In the genomic region with DNA sequence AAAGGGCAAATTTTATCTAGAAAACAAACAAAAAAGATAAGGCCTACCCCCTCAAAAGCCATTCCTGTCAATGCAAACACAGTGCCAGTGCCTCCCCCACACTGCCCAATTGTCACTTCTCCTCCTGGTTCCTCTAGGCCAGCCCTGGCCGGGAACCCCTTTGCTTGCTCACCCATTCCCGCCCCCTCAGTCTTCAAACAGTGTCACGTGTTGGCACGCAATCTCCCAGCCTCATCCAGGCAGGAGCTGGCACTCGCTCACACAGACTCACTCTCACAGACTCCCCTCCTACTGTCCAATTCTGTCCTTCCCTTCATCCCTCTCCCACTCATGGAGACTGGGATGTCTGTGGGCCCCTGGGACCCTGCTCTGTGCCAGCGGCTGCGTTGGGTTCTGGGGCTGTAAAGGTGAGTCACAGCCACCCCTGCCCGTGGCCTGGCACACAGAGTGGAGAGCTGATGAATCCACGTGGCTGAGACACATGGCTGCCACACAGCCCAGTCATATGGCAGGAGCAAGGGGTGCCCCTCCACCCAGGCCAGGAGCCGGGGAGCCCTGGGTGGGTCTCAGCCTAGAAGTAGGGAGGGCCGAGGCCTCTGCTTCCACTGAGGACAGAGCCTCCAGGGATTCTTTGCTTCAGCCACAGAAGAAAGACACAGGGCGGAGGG, we compare ENCODE assay signal across 1 cellular context.
TF ChIP-seq lines count a peak whose summit lies in the region.

No MANE protein-coding gene starts in this region.

TF ChIP-seq in HepG2, 621 proteins besides CTCF, POLR2A, EP300 and RAD21 (continued from another document and continues in another):
- no peak for TF ChIP-seq EZH2 (conservative IDR thresholded peaks at IDR 0.05; ENCODE audit: low read depth, low read length)
- TF ChIP-seq, protein P1, sequence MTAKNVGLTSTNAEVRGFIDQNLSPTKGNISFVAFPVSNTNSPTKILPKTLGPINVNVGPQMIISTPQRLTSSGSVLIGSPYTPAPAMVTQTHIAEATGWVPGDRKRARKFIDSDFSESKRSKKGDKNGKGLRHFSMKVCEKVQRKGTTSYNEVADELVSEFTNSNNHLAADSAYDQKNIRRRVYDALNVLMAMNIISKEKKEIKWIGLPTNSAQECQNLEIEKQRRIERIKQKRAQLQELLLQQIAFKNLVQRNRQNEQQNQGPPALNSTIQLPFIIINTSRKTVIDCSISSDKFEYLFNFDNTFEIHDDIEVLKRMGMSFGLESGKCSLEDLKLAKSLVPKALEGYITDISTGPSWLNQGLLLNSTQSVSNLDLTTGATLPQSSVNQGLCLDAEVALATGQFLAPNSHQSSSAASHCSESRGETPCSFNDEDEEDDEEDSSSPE (CRISPR knock-in tag; IDR thresholded peaks at IDR 0.05), result peak; percentile 79
- no peak for TF ChIP-seq SMAD9 (CRISPR knock-in tag; IDR thresholded peaks at IDR 0.05)
- TF ChIP-seq U2AF2 (IDR thresholded peaks at IDR 0.05; ENCODE audit: low read depth, low read length), result no peak
- TF ChIP-seq ZNF572 (CRISPR knock-in tag; IDR thresholded peaks at IDR 0.05), result peak; percentile 80; the same call in 1 of the 2 replicates
- TF ChIP-seq, protein P2, sequence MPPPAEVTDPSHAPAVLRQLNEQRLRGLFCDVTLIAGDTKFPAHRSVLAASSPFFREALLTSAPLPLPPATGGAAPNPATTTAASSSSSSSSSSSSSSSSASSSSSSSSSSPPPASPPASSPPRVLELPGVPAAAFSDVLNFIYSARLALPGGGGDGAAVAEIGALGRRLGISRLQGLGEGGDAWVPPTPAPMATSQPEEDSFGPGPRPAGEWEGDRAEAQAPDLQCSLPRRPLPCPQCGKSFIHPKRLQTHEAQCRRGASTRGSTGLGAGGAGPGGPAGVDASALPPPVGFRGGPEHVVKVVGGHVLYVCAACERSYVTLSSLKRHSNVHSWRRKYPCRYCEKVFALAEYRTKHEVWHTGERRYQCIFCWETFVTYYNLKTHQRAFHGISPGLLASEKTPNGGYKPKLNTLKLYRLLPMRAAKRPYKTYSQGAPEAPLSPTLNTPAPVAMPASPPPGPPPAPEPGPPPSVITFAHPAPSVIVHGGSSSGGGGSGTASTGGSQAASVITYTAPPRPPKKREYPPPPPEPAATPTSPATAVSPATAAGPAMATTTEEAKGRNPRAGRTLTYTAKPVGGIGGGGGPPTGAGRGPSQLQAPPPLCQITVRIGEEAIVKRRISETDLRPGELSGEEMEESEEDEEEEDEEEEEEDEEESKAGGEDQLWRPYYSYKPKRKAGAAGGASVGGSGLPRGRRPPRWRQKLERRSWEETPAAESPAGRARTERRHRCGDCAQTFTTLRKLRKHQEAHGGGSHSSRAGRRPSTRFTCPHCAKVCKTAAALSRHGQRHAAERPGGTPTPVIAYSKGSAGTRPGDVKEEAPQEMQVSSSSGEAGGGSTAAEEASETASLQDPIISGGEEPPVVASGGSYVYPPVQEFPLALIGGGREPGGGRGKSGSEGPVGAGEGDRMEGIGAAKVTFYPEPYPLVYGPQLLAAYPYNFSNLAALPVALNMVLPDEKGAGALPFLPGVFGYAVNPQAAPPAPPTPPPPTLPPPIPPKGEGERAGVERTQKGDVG (CRISPR knock-in tag; IDR thresholded peaks at IDR 0.05; ENCODE audit: borderline replicate concordance), result no peak
- TF ChIP-seq HIVEP1 (CRISPR knock-in tag; IDR thresholded peaks at IDR 0.05), result 0 out of 2 replicates have a peak, but pooled peaks have one; percentile 85
- TF ChIP-seq RXRB (CRISPR knock-in tag; IDR thresholded peaks at IDR 0.05; ENCODE audit: borderline replicate concordance), result peak; percentile 32; the same call in 1 of the 2 replicates
- TF ChIP-seq ZNF354B (CRISPR knock-in tag; IDR thresholded peaks at IDR 0.05), result 0 out of 2 replicates have a peak, but pooled peaks have one; percentile 55
- no peak; the same call in 1 of the 2 replicates for TF ChIP-seq ZFP82 (CRISPR knock-in tag; IDR thresholded peaks at IDR 0.05; ENCODE audit: borderline replicate concordance)
- TF ChIP-seq, protein P3, sequence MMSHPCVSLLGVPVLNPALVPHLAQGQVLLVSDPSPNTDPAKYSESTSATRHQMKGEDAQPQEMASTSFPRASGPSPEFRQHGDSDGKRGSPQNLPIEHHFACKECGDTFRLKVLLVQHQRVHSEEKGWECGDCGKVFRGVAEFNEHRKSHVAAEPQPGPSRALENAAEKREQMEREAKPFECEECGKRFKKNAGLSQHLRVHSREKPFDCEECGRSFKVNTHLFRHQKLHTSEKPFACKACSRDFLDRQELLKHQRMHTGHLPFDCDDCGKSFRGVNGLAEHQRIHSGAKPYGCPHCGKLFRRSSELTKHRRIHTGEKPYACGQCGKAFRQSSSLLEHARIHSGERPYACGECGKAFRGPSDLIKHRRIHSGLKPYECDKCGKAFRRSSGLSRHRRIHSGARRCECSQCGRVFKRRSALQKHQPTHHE (CRISPR knock-in tag; IDR thresholded peaks at IDR 0.05; ENCODE audit: borderline replicate concordance), result peak; percentile 92
- TF ChIP-seq ZKSCAN1 (IDR thresholded peaks at IDR 0.05; ENCODE audit: low read length), result no peak
- TF ChIP-seq CCAR2 (optimal IDR thresholded peaks at IDR 0.05; ENCODE audit: low read depth, low read length), result peak; percentile 49
- TF ChIP-seq NR2F6 (IDR thresholded peaks at IDR 0.05), result peak; percentile 46; the same call in 1 of the 2 replicates
- TF ChIP-seq NR2F6 (CRISPR knock-in tag; IDR thresholded peaks at IDR 0.05), result peak; percentile 64; the same call in 1 of the 2 replicates
- TF ChIP-seq MED13 (CRISPR knock-in tag; IDR thresholded peaks at IDR 0.05), result peak; percentile 56; the same call in 1 of the 2 replicates
- peak; percentile 55; the same call in 1 of the 2 replicates for TF ChIP-seq TCF7 (IDR thresholded peaks at IDR 0.05; ENCODE audit: low read depth)
- TF ChIP-seq ZNF607 (CRISPR knock-in tag; IDR thresholded peaks at IDR 0.05; ENCODE audit: borderline replicate concordance), result no peak
- peak; percentile 92 for TF ChIP-seq ZNF782 (CRISPR knock-in tag; IDR thresholded peaks at IDR 0.05; ENCODE audit: borderline replicate concordance)
- no peak for TF ChIP-seq MTA3 (CRISPR knock-in tag; IDR thresholded peaks at IDR 0.05)
- peak; percentile 73 for TF ChIP-seq IKZF4 (CRISPR knock-in tag; IDR thresholded peaks at IDR 0.05; ENCODE audit: borderline replicate concordance, low read depth, not compliant biosample characterization)
- TF ChIP-seq, protein P4, sequence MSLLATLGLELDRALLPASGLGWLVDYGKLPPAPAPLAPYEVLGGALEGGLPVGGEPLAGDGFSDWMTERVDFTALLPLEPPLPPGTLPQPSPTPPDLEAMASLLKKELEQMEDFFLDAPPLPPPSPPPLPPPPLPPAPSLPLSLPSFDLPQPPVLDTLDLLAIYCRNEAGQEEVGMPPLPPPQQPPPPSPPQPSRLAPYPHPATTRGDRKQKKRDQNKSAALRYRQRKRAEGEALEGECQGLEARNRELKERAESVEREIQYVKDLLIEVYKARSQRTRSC (CRISPR knock-in tag; IDR thresholded peaks at IDR 0.05; ENCODE audit: low read depth), result peak; percentile 89; the same call in 1 of the 2 replicates
- 0 out of 2 replicates have a peak, but pooled peaks have one; percentile 24 for TF ChIP-seq BCL6 (CRISPR knock-in tag; IDR thresholded peaks at IDR 0.05)
- TF ChIP-seq ZSCAN22 (CRISPR knock-in tag; IDR thresholded peaks at IDR 0.05), result peak; percentile 76
- peak; percentile 74 for TF ChIP-seq SRSF1 (optimal IDR thresholded peaks at IDR 0.05; ENCODE audit: low read depth, low read length)
- TF ChIP-seq ZNF614 (CRISPR knock-in tag; IDR thresholded peaks at IDR 0.05; ENCODE audit: borderline replicate concordance), result 0 out of 2 replicates have a peak, but pooled peaks have one; percentile 28
- TF ChIP-seq, protein P5, sequence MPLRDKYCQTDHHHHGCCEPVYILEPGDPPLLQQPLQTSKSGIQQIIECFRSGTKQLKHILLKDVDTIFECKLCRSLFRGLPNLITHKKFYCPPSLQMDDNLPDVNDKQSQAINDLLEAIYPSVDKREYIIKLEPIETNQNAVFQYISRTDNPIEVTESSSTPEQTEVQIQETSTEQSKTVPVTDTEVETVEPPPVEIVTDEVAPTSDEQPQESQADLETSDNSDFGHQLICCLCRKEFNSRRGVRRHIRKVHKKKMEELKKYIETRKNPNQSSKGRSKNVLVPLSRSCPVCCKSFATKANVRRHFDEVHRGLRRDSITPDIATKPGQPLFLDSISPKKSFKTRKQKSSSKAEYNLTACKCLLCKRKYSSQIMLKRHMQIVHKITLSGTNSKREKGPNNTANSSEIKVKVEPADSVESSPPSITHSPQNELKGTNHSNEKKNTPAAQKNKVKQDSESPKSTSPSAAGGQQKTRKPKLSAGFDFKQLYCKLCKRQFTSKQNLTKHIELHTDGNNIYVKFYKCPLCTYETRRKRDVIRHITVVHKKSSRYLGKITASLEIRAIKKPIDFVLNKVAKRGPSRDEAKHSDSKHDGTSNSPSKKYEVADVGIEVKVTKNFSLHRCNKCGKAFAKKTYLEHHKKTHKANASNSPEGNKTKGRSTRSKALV (CRISPR knock-in tag; IDR thresholded peaks at IDR 0.05), result peak; percentile 8; the same call in 1 of the 2 replicates
- TF ChIP-seq ZBTB7B (CRISPR knock-in tag; IDR thresholded peaks at IDR 0.05), result peak; percentile 74; the same call in 1 of the 2 replicates
- 0 out of 2 replicates have a peak, but pooled peaks have one; percentile 6 for TF ChIP-seq ZNF234 (CRISPR knock-in tag; conservative IDR thresholded peaks at IDR 0.05)
- TF ChIP-seq PAX8 (CRISPR knock-in tag; IDR thresholded peaks at IDR 0.05; ENCODE audit: borderline replicate concordance), result peak; percentile 88; the same call in 1 of the 2 replicates
- TF ChIP-seq ZNF781 (CRISPR knock-in tag; IDR thresholded peaks at IDR 0.05; ENCODE audit: borderline replicate concordance, not compliant biosample characterization), result peak; percentile 55
- TF ChIP-seq EHMT2 (IDR thresholded peaks at IDR 0.05; ENCODE audit: borderline replicate concordance, low read depth, low read length), result no peak
- TF ChIP-seq, protein P6, sequence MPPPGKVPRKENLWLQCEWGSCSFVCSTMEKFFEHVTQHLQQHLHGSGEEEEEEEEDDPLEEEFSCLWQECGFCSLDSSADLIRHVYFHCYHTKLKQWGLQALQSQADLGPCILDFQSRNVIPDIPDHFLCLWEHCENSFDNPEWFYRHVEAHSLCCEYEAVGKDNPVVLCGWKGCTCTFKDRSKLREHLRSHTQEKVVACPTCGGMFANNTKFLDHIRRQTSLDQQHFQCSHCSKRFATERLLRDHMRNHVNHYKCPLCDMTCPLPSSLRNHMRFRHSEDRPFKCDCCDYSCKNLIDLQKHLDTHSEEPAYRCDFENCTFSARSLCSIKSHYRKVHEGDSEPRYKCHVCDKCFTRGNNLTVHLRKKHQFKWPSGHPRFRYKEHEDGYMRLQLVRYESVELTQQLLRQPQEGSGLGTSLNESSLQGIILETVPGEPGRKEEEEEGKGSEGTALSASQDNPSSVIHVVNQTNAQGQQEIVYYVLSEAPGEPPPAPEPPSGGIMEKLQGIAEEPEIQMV (CRISPR knock-in tag; IDR thresholded peaks at IDR 0.05; ENCODE audit: low read depth), result 0 out of 2 replicates have a peak, but pooled peaks have one; percentile 32
- peak; percentile 89 for TF ChIP-seq RBFOX2 (IDR thresholded peaks at IDR 0.05; ENCODE audit: low read depth, low read length)
- TF ChIP-seq, protein P7, sequence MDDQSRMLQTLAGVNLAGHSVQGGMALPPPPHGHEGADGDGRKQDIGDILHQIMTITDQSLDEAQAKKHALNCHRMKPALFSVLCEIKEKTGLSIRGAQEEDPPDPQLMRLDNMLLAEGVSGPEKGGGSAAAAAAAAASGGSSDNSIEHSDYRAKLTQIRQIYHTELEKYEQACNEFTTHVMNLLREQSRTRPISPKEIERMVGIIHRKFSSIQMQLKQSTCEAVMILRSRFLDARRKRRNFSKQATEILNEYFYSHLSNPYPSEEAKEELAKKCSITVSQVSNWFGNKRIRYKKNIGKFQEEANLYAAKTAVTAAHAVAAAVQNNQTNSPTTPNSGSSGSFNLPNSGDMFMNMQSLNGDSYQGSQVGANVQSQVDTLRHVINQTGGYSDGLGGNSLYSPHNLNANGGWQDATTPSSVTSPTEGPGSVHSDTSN (CRISPR knock-in tag; IDR thresholded peaks at IDR 0.05; ENCODE audit: borderline replicate concordance), result peak; percentile 24; the same call in 1 of the 2 replicates
- TF ChIP-seq, protein P8, sequence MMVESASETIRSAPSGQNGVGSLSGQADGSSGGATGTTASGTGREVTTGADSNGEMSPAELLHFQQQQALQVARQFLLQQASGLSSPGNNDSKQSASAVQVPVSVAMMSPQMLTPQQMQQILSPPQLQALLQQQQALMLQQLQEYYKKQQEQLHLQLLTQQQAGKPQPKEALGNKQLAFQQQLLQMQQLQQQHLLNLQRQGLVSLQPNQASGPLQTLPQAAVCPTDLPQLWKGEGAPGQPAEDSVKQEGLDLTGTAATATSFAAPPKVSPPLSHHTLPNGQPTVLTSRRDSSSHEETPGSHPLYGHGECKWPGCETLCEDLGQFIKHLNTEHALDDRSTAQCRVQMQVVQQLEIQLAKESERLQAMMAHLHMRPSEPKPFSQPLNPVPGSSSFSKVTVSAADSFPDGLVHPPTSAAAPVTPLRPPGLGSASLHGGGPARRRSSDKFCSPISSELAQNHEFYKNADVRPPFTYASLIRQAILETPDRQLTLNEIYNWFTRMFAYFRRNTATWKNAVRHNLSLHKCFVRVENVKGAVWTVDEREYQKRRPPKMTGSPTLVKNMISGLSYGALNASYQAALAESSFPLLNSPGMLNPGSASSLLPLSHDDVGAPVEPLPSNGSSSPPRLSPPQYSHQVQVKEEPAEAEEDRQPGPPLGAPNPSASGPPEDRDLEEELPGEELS (CRISPR knock-in tag; IDR thresholded peaks at IDR 0.05), result peak; percentile 83
- TF ChIP-seq SP5 (CRISPR knock-in tag; IDR thresholded peaks at IDR 0.05; ENCODE audit: borderline replicate concordance, low read depth), result peak; percentile 85
- TF ChIP-seq HMG20B (CRISPR knock-in tag; conservative IDR thresholded peaks at IDR 0.05), result peak; percentile 43; the same call in 1 of the 2 replicates
- TF ChIP-seq ZNF629 (CRISPR knock-in tag; conservative IDR thresholded peaks at IDR 0.05), result peak; percentile 91
- TF ChIP-seq TOPORS (CRISPR knock-in tag; IDR thresholded peaks at IDR 0.05), result peak; percentile 72; the same call in 1 of the 2 replicates
- peak; percentile 81 for TF ChIP-seq SP4 (CRISPR knock-in tag; IDR thresholded peaks at IDR 0.05)
- TF ChIP-seq ZNF768 (CRISPR knock-in tag; IDR thresholded peaks at IDR 0.05), result peak; percentile 79; the same call in 1 of the 2 replicates
- peak; percentile 96 for TF ChIP-seq KDM5B (CRISPR knock-in tag; IDR thresholded peaks at IDR 0.05; ENCODE audit: borderline replicate concordance)
- TF ChIP-seq NFIC (IDR thresholded peaks at IDR 0.05; ENCODE audit: low read length), result no peak
